In genomic region chr17:60170835-60171752, GRCh38 we compare ENCODE assay signal across 11 cellular contexts. TPM values are rescaled to one million over a fixed set of nuclear protein-coding genes. Genes with fewer than 3 reads are reported as not detected.
A peak's percentile ranks its signal among the peaks of the same experiment; 100 is the strongest.
DNase-seq lines count a peak whose midpoint lies in the region; ATAC-seq, FAIRE-seq and TF ChIP-seq lines count a peak whose summit lies in the region.
"Had no signal": no experiment of that assay in that cellular context is flagged by ENCODE, and none has a peak within 500 bp of the region (broad histone marks: within the 10 kb centered on the region; RNA-seq: fewer than 3 reads in every experiment).

No MANE protein-coding gene starts in this region.

- H3K27ac ChIP-seq in A549 (peak overlapping the region in 1 of 2 experiments; percentile 25; a peak in 1 of 6 replicates), SK-N-SH (ENCODE audit: low read depth in 2 of 2, low read length in 1 of 2) (no peak overlapping the region), gastroesophageal sphincter (no peak overlapping the region)

- TF ChIP-seq POLR2A in A549 (IDR thresholded peaks at IDR 0.05; ENCODE audit: low read length) (no peak), gastroesophageal sphincter (IDR thresholded peaks at IDR 0.05) (no peak)

- no peak overlapping the region for H3K9ac ChIP-seq in SK-N-SH

- H3K36me3 ChIP-seq in SK-N-SH (replicated peaks in 1 of 2; ENCODE audit: control insufficient read depth in 1 of 2, insufficient read depth in 2 of 2, low read length in 1 of 2) (no peaks in the 10 kb centered on the region), gastroesophageal sphincter (peaks cover 0 to 6% of the 10 kb centered on the region in 2 donors)

- no peaks in the 10 kb centered on the region for H3K27me3 ChIP-seq in SK-N-SH (ENCODE audit: insufficient read depth)
- no peaks in the 10 kb centered on the region for H3K27me3 ChIP-seq in gastroesophageal sphincter

- no peak for TF ChIP-seq EP300 in A549 (IDR thresholded peaks at IDR 0.05)
- no peak for TF ChIP-seq EP300 in SK-N-SH (IDR thresholded peaks at IDR 0.05; ENCODE audit: borderline replicate concordance in 1 of 2, low read depth in 1 of 2, low read length in 1 of 2)
- no peak for TF ChIP-seq EP300 in gastroesophageal sphincter (IDR thresholded peaks at IDR 0.05)

- in situ Hi-C loops in G401 (cut with HindIII; ENCODE audit: low sequenced_read_pairs), result no loop called here

- H3K9me3 ChIP-seq in A549 (no peaks in the 10 kb centered on the region), SK-N-SH (no peaks in the 10 kb centered on the region), gastroesophageal sphincter (no peaks in the 10 kb centered on the region)

- TF ChIP-seq RAD21 in A549 (conservative IDR thresholded peaks at IDR 0.05 in 1 of 2, IDR thresholded peaks at IDR 0.05 in 1 of 2) (no peak), SK-N-SH (IDR thresholded peaks at IDR 0.05; ENCODE audit: low read length) (no peak)

- POLR2A ChIA-PET in A549 (lab: Yijun Ruan, JAX), result no interaction called here
- POLR2A ChIA-PET in SK-N-SH (lab: Yijun Ruan, JAX), result no interaction called here

- no peak for DNase-seq in A549 (ENCODE audit: low read depth in 1 of 2, low spot score in 1 of 2)
- peak; percentile 73 for DNase-seq in G401 (ENCODE audit: low spot score)
- peak; percentile 7 for DNase-seq in SK-N-SH
- DNase-seq in iPS-NIHi7 (ENCODE audit: extremely low spot score), result peak; percentile 16
- no peak for DNase-seq in RKO (ENCODE audit: low spot score)
- DNase-seq in DMS79 (lab: John Stamatoyannopoulos, UW), result no peak
- DNase-seq: amniotic stem cell had no signal

- H3K9me2 ChIP-seq in SK-N-SH, result no peaks in the 10 kb centered on the region

- H4K20me1 ChIP-seq in SK-N-SH (ENCODE audit: insufficient read depth), result no peaks in the 10 kb centered on the region

- H2AFZ ChIP-seq in SK-N-SH (ENCODE audit: low read depth), result no peak overlapping the region

- H3K4me3 ChIP-seq in A549, result no peak overlapping the region
- no peak overlapping the region for H3K4me3 ChIP-seq in SK-N-SH (ENCODE audit: low read depth in 2 of 2, low read length in 1 of 2)
- no peak overlapping the region for H3K4me3 ChIP-seq in gastroesophageal sphincter

- ATAC-seq in A549, result peak in 1 of 2 experiments; percentile 24; a peak in 3 of 6 replicates
- ATAC-seq in HG03108 (IDR thresholded peaks at IDR 0.05; ENCODE audit: unreplicated experiment), result no peak
- no peak for ATAC-seq in gastroesophageal sphincter

- H3K4me1 ChIP-seq in A549, result peaks cover 33% of the 10 kb centered on the region
- H3K4me1 ChIP-seq in SK-N-SH (ENCODE audit: control insufficient read depth in 1 of 2, insufficient read depth in 2 of 2, low read depth in 1 of 2, low read length in 1 of 2), result peaks cover 3 to 7% of the 10 kb centered on the region in 2 experiments; a peak in 2 of 4 replicates
- peaks cover 0 to 14% (median 0%) of the 10 kb centered on the region in 3 donors for H3K4me1 ChIP-seq in gastroesophageal sphincter

- no peak for FAIRE-seq in A549 (lab: Jason Lieb, UNC)
- FAIRE-seq: G401.6 had no signal

- H3K79me2 ChIP-seq in SK-N-SH (ENCODE audit: insufficient read depth), result no peaks in the 10 kb centered on the region

- TF ChIP-seq CTCF in A549 (IDR thresholded peaks at IDR 0.05) (no peak), SK-N-SH (IDR thresholded peaks at IDR 0.05) (no peak), gastroesophageal sphincter (IDR thresholded peaks at IDR 0.05) (no peak)

- CTCF ChIA-PET in A549 (lab: Yijun Ruan, JAX), result interaction anchor here (0.6 to 5.6 kb wide), 10 partner anchors 10 to 552 kb away, joined by 3 to 35 read pairs (median 3); no protein-coding TSS in a partner anchor
- CTCF ChIA-PET in SK-N-SH (lab: Yijun Ruan, JAX), result interaction anchor here (1.0 to 3.3 kb wide), 9 partner anchors 9 to 265 kb away, joined by 3 to 19 read pairs (median 3); partner anchors contain the start of gene CA4

- peaks cover 8% of the 10 kb centered on the region for H3F3A ChIP-seq in SK-N-SH (replicated peaks; ENCODE audit: insufficient read depth)

- 79% methylated on average over 8 of the region's 8 CpGs for WGBS in A549 (ENCODE audit: missing lambda C conversion rate)
- 89% methylated on average over 8 of the region's 8 CpGs for WGBS in SK-N-SH (ENCODE audit: low lambda C conversion rate)
- 60% methylated on average over 5 of the region's 8 CpGs; no CpG with 5 or more reads in 1 of the 2 donors for WGBS in gastroesophageal sphincter (ENCODE audit: low coverage in 1 of 2), 2 donors

- H3K4me2 ChIP-seq in A549, result peak overlapping the region; percentile 8; the same call in 2 of the 3 replicates
- no peak overlapping the region for H3K4me2 ChIP-seq in SK-N-SH

TF ChIP-seq in A549, 52 proteins besides CTCF, POLR2A, EP300 and RAD21 (continues in another document):
- no peak for TF ChIP-seq ELK1 (IDR thresholded peaks at IDR 0.05; ENCODE audit: low read depth, low read length)

TF ChIP-seq in SK-N-SH, 30 proteins besides CTCF, POLR2A, EP300 and RAD21:
- no peak for TF ChIP-seq POLR2AphosphoS5 (IDR thresholded peaks at IDR 0.05; ENCODE audit: low read depth, low read length)
- no peak for TF ChIP-seq MAX (IDR thresholded peaks at IDR 0.05; ENCODE audit: low read depth)
- TF ChIP-seq PBX3 (IDR thresholded peaks at IDR 0.05), result no peak
- no peak for TF ChIP-seq FOXM1 (IDR thresholded peaks at IDR 0.05; ENCODE audit: low read depth)
- TF ChIP-seq GATA2 (CRISPR knock-in tag; IDR thresholded peaks at IDR 0.05), result no peak
- TF ChIP-seq RFX5 (IDR thresholded peaks at IDR 0.05; ENCODE audit: low read length), result no peak
- TF ChIP-seq USF1 (IDR thresholded peaks at IDR 0.05; ENCODE audit: borderline replicate concordance, low read depth), result no peak

RNA-seq across cellular contexts. Expression of gene CA4, which starts 21.3 kb away (rescaled TPM):
- polyA plus RNA-seq in A549 (2011; rRNA removed) (0.06 and 0.11 TPM in 2 replicates), A549 (2017; fragmentation: RNase III; extraction: RNeasy Plus Mini Kit Qiagen cat#74134 plus additional on column Dnase treatment) (0.11 TPM in 1 of 3 replicates, not detected in the others), SK-N-SH (2012; rRNA removed) (0.15 and 0.21 TPM in 2 replicates)
- polyA plus RNA-seq in A549 (2012; cell fraction: cytosol; rRNA removed), result 0.05 and 0.07 TPM in 2 replicates
- polyA plus RNA-seq in A549 (2012; cell fraction: nucleus; rRNA removed), result 0.08 and 0.18 TPM in 2 replicates
- not detected in 2 replicates for polyA minus RNA-seq in A549 (2011; rRNA and poly(A)+ RNA removed)
- not detected in 2 replicates for total RNA-seq in G401 (2014; rRNA removed; shearing (Covaris generic))
- 0.04 and 0.10 TPM in 2 replicates for polyA plus RNA-seq in SK-N-SH (2012; cell fraction: cytosol; rRNA removed)
- 0.12 and 0.31 TPM in 2 replicates for polyA plus RNA-seq in SK-N-SH (2012; cell fraction: nucleus; rRNA removed)
- 1 to 10 TPM; 1.8 to 5.5 (median 3.3) TPM for total RNA-seq in gastroesophageal sphincter
- total RNA-seq: SK-MEL-5 had no signal

Comparison
In these comparisons a context has a peak if more than half of its experiments do, and no peak if none do; other contexts are left out.
1. DNase-seq: peak in G401 (single experiment), SK-N-SH (single experiment) and iPS-NIHi7 (single experiment); none in A549 (0 of 2), RKO (single experiment) and DMS79 (single experiment).